ENCODE assay signal across 1 cellular context in the genomic region with DNA sequence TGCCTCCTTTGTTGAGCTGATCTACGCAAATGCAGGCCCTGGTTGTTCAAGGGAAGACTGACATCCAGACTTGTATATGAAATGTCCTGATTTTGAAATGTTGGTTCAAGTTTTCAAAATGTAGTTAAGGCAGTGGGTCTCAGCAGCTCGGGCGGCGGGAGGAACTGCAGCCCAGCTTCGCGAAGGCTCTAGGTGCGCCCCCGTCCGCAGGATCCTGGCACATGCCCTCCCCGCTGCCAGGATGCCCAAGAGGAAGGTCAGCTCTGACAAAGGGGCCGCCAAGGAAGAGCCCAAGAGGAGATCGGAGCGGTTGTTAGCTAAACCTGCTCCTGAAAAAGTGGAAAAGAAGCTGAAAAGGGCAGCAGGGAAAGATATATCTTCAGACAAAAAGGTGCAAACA.
TF ChIP-seq lines count a peak whose summit lies in the region.

No MANE protein-coding gene starts in this region.

TF ChIP-seq in H1, 55 proteins besides CTCF, POLR2A, EP300 and RAD21:
- no peak for TF ChIP-seq RXRA (IDR thresholded peaks at IDR 0.05; ENCODE audit: insufficient read depth, low read depth, low read length)
- no peak for TF ChIP-seq SIN3A (conservative IDR thresholded peaks at IDR 0.05 in 1 of 2, IDR thresholded peaks at IDR 0.05 in 1 of 2; ENCODE audit: low read depth in 1 of 2, low read length in 2 of 2)
- no peak for TF ChIP-seq TAF7 (optimal IDR thresholded peaks at IDR 0.05; ENCODE audit: borderline replicate concordance, low read depth, low read length)
